In genomic region chr15:96046620-96047240, GRCh38 we compare ENCODE assay signal across 17 cellular contexts.
A peak's percentile ranks its signal among the peaks of the same experiment; 100 is the strongest.
DNase-seq lines count a peak whose midpoint lies in the region; ATAC-seq, FAIRE-seq and TF ChIP-seq lines count a peak whose summit lies in the region.
"Had no signal": no experiment of that assay in that cellular context is flagged by ENCODE, and none has a peak within 500 bp of the region (broad histone marks: within the 10 kb centered on the region; RNA-seq: fewer than 3 reads in every experiment).

No MANE protein-coding gene starts in this region.

- peak overlapping the region; percentile 80 for H3K4me2 ChIP-seq in astrocyte (ENCODE audit: low read length)

- H3K27ac Mint-ChIP-seq in astrocyte (ENCODE audit: unreplicated experiment) (peak overlapping the region; percentile 89), nephron (peak overlapping the region; percentile 93 to 98 (median 97))
- H3K27ac Mint-ChIP-seq in activated naive CD8-positive, alpha-beta T cell treated with anti-CD3 and anti-CD28 coated beads, Interleukin-2, amount 50 U/mL, for 24 hours: no peak overlapping the region
- H3K27ac Mint-ChIP-seq: natural killer cell had no signal

- H3K27me3 ChIP-seq in left ventricle myocardium inferior (ENCODE audit: low read depth) (no peaks in the 10 kb centered on the region), astrocyte (ENCODE audit: insufficient read depth, low read length) (no peaks in the 10 kb centered on the region)
- H3K27me3 ChIP-seq: adrenal gland, upper lobe of left lung had no signal

- H3K4me3 Mint-ChIP-seq in astrocyte (ENCODE audit: unreplicated experiment) (no peak overlapping the region), nephron (peak overlapping the region in 2 of 3 experiments; percentile 58 to 64)
- no peak overlapping the region for H3K4me3 Mint-ChIP-seq in activated naive CD8-positive, alpha-beta T cell treated with anti-CD3 and anti-CD28 coated beads, Interleukin-2, amount 50 U/mL, for 24 hours
- H3K4me3 Mint-ChIP-seq: natural killer cell had no signal

- intact Hi-C loops in left ventricle myocardium inferior (cut with micrococcal nuclease) (no loop called here), Right ventricle myocardium superior (cut with DNase I) (no loop called here)

- peaks cover 9% of the 10 kb centered on the region for H3K27me3 Mint-ChIP-seq in astrocyte (ENCODE audit: low read depth, unreplicated experiment)
- H3K27me3 Mint-ChIP-seq in nephron (ENCODE audit: low read depth): peaks cover 12% of the 10 kb centered on the region
- H3K27me3 Mint-ChIP-seq in activated naive CD8-positive, alpha-beta T cell treated with anti-CD3 and anti-CD28 coated beads, Interleukin-2, amount 50 U/mL, for 24 hours: peaks cover 55% of the 10 kb centered on the region

- H3K9me3 Mint-ChIP-seq in astrocyte (ENCODE audit: unreplicated experiment) (no peaks in the 10 kb centered on the region), nephron (no peaks in the 10 kb centered on the region)
- H3K9me3 Mint-ChIP-seq in activated naive CD8-positive, alpha-beta T cell treated with anti-CD3 and anti-CD28 coated beads, Interleukin-2, amount 50 U/mL, for 24 hours: no peaks in the 10 kb centered on the region
- H3K9me3 Mint-ChIP-seq: natural killer cell had no signal

- no peaks in the 10 kb centered on the region for H3K36me3 Mint-ChIP-seq in astrocyte (ENCODE audit: low read depth, unreplicated experiment)
- no peaks in the 10 kb centered on the region for H3K36me3 Mint-ChIP-seq in nephron (ENCODE audit: low read depth)
- no peaks in the 10 kb centered on the region for H3K36me3 Mint-ChIP-seq in activated naive CD8-positive, alpha-beta T cell treated with anti-CD3 and anti-CD28 coated beads, Interleukin-2, amount 50 U/mL, for 24 hours (ENCODE audit: low read depth)
- H3K36me3 Mint-ChIP-seq: natural killer cell had no signal

- DNase-seq in left ventricle myocardium inferior (no peak), Right ventricle myocardium superior (no peak), astrocyte (ENCODE audit: low read depth) (peak; percentile 60), NCI-H146 (lab: John Stamatoyannopoulos, UW) (no peak), DMS 273 (lab: John Stamatoyannopoulos, UW; ENCODE audit: unreplicated experiment) (no peak)
- no peak for DNase-seq in activated effector memory CD4-positive, alpha-beta T cell treated with anti-CD3 and anti-CD28 coated beads, Interleukin-2, amount 50 U/mL, for 16 hours
- DNase-seq in activated naive CD8-positive, alpha-beta T cell treated with anti-CD3 and anti-CD28 coated beads, Interleukin-2, amount 50 U/mL, for 24 hours: no peak
- DNase-seq: activated CD8-positive, alpha-beta memory T cell treated with anti-CD3 and anti-CD28 coated beads, Interleukin-2, amount 50 U/mL, for 4 hours; adrenal gland; DND-41; H7; left colon; natural killer cell; stimulated activated CD4-positive, alpha-beta T cell treated with anti-CD3 and anti-CD28 coated beads, Interleukin-12 subunit alpha, Interleukin-12 subunit beta, amount 100 ng/mL, for 4 hours; upper lobe of left lung had no signal

- FAIRE-seq in astrocyte (lab: Jason Lieb, UNC): no peak
- FAIRE-seq: frontal cortex had no signal

- peak overlapping the region; percentile 55 for H2AFZ ChIP-seq in astrocyte (ENCODE audit: low read depth, low read length)

- no peak for ATAC-seq in Right ventricle myocardium superior (ENCODE audit: poor library complexity)
- no peak for ATAC-seq in activated naive CD8-positive, alpha-beta T cell treated with anti-CD3 and anti-CD28 coated beads, Interleukin-2, amount 50 U/mL, for 24 hours
- ATAC-seq: left colon, natural killer cell had no signal

- H3K4me1 ChIP-seq in left ventricle myocardium inferior: peaks cover 40% of the 10 kb centered on the region
- H3K4me1 ChIP-seq in astrocyte (ENCODE audit: insufficient read depth, low read length): peaks cover 19% of the 10 kb centered on the region
- H3K4me1 ChIP-seq: adrenal gland had no signal

- H3K4me1 Mint-ChIP-seq in astrocyte (ENCODE audit: low read depth, unreplicated experiment) (peaks cover 16% of the 10 kb centered on the region), nephron (peaks cover 30% of the 10 kb centered on the region)
- H3K4me1 Mint-ChIP-seq in activated naive CD8-positive, alpha-beta T cell treated with anti-CD3 and anti-CD28 coated beads, Interleukin-2, amount 50 U/mL, for 24 hours: peaks cover 3% of the 10 kb centered on the region

- TF ChIP-seq CTCF in left ventricle myocardium inferior (IDR thresholded peaks at IDR 0.05; ENCODE audit: borderline replicate concordance) (no peak), astrocyte (IDR thresholded peaks at IDR 0.05; ENCODE audit: insufficient read depth, low read depth, low read length) (no peak), nephron (IDR thresholded peaks at IDR 0.05; ENCODE audit: unreplicated experiment in 3 of 3) (no peak)

- H3K27ac ChIP-seq in left ventricle myocardium inferior (replicated peaks): peak overlapping the region; percentile 58
- H3K27ac ChIP-seq in astrocyte (ENCODE audit: low read depth, low read length): peak overlapping the region; percentile 87

- H3K36me3 ChIP-seq in left ventricle myocardium inferior: no peaks in the 10 kb centered on the region
- H3K36me3 ChIP-seq in astrocyte (ENCODE audit: insufficient read depth, low read length): no peaks in the 10 kb centered on the region
- H3K36me3 ChIP-seq: adrenal gland, upper lobe of left lung had no signal

- H3K9me3 ChIP-seq in left ventricle myocardium inferior (replicated peaks): no peaks in the 10 kb centered on the region
- no peaks in the 10 kb centered on the region for H3K9me3 ChIP-seq in astrocyte (ENCODE audit: insufficient read depth, low read depth, low read length)
- H3K9me3 ChIP-seq: adrenal gland, upper lobe of left lung had no signal

- peak overlapping the region; percentile 77 for H3K9ac ChIP-seq in astrocyte (ENCODE audit: low read length)

- H4K20me1 ChIP-seq in astrocyte (ENCODE audit: insufficient read depth, low read length): no peaks in the 10 kb centered on the region

- H3K79me2 ChIP-seq in astrocyte (ENCODE audit: insufficient read depth, low read length): no peaks in the 10 kb centered on the region

- no peak overlapping the region for H3K4me3 ChIP-seq in left ventricle myocardium inferior
- H3K4me3 ChIP-seq in astrocyte (ENCODE audit: insufficient read depth, low read depth, low read length): peak overlapping the region; percentile 31
- H3K4me3 ChIP-seq: upper lobe of left lung had no signal

Comparison
In these comparisons a context has a peak if more than half of its experiments do, and no peak if none do; other contexts are left out.
1. H3K4me3 Mint-ChIP-seq: peak in nephron (2 of 3); none in astrocyte (single experiment) and activated naive CD8-positive, alpha-beta T cell treated with anti-CD3 and anti-CD28 coated beads, Interleukin-2, amount 50 U/mL, for 24 hours (single experiment).